In the genomic region with DNA sequence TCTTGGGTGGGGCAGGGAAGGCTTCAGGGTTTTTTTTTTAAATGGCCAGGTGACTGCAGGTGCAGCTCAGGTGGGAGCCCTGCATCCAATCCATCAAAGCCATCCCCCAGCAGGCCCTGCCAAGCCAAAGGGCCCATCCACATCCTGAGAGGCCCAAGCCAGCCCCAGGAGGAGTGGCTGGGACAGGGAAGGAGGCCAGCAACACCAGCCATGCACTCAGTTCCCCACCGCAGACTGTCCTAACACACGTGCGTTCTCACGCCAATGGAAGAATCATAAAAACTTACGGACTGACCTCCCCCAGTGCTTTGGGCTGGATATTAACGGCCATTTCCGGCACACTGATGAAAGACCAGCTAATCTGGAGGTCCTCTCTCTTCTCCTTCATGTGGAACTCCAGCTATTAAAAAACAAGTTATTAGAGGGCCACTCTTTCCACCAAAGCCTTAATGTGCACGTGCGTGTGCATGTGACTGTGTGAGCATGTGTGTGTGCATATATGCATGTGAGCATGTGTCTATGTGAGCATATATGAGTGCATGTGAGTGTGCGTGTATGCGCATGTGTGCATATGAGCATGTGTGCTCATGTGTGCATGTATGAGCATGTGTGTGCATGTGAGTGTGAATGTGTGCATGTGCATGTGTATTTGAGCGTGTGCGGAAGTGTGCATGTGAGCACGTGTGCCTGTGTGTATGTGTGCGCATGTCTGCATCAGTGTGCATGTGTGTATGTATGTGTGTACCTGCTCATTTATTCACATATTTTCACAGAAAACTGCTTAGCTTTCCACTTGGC, we compare ENCODE assay signal across 27 cellular contexts.
"Had no signal": no experiment of that assay in that cellular context is flagged by ENCODE, and none has a peak within 500 bp of the region (broad histone marks: within the 10 kb centered on the region; RNA-seq: fewer than 3 reads in every experiment).

No MANE protein-coding gene starts in this region.

- H3K4me3 ChIP-seq: dorsolateral prefrontal cortex, esophagus muscularis mucosa, heart right ventricle, left lung, lower lobe of right lung, prostate gland, smooth muscle cell, suprapubic skin, transverse colon had no signal

- H3K9ac ChIP-seq: parathyroid adenoma had no signal

- DNase-seq: effector CD8-positive, alpha-beta T cell; endodermal cell; foreskin keratinocyte; glutamatergic neuron; heart right ventricle; hippocampal formation; left cardiac atrium; lower lobe of right lung; natural killer cell; right cardiac atrium; stimulated activated CD4-positive, alpha-beta T cell treated with anti-CD3 and anti-CD28 coated beads, Interleukin-12 subunit alpha, Interleukin-12 subunit beta, amount 100 ng/mL, for 4 hours; stimulated activated CD4-positive, alpha-beta T cell treated with anti-CD3 and anti-CD28 coated beads, Interleukin-1b, Interleukin-23, amount 100 ng/mL, for 48 hours; stimulated activated CD4-positive, alpha-beta T cell treated with anti-CD3 and anti-CD28 coated beads, Interleukin-4, amount 100 ng/mL, for 1 hour; stimulated activated CD8-positive, alpha-beta memory T cell treated with anti-CD3 and anti-CD28 coated beads, Interleukin-4, amount 100 ng/mL, for 48 hours; stimulated activated naive CD4-positive, alpha-beta T cell; stimulated activated naive CD8-positive, alpha-beta T cell treated with anti-CD3 and anti-CD28 coated beads, Interleukin-15, amount 100 ng/mL, for 72 hours; transverse colon had no signal

- H3K4me1 ChIP-seq: foreskin keratinocyte, prostate gland had no signal

- H3K27me3 ChIP-seq: dorsolateral prefrontal cortex, esophagus muscularis mucosa, foreskin keratinocyte, heart right ventricle, left lung, neutrophil, suprapubic skin, transverse colon had no signal

- ATAC-seq: foreskin keratinocyte; heart right ventricle; left cardiac atrium; left lung; lower lobe of right lung; right cardiac atrium; stimulated activated naive CD8-positive, alpha-beta T cell treated with anti-CD3 and anti-CD28 coated beads, Interleukin-15, amount 100 ng/mL, for 72 hours had no signal

- H2AFZ ChIP-seq: parathyroid adenoma had no signal

- H3K9me3 ChIP-seq: esophagus muscularis mucosa, heart right ventricle, left lung, lower lobe of right lung, neutrophil, prostate gland, suprapubic skin, transverse colon had no signal

- H3K4me2 ChIP-seq: smooth muscle cell had no signal

- FAIRE-seq: colon, islet of Langerhans had no signal

- H3K36me3 ChIP-seq: neutrophil had no signal

- H3K27ac ChIP-seq: dorsolateral prefrontal cortex, esophagus muscularis mucosa, foreskin keratinocyte, heart right ventricle, left lung, lower lobe of right lung, neutrophil, parathyroid adenoma, prostate gland, suprapubic skin, transverse colon had no signal
